28 cellular contexts compared by ENCODE assay signal in the genomic region with DNA sequence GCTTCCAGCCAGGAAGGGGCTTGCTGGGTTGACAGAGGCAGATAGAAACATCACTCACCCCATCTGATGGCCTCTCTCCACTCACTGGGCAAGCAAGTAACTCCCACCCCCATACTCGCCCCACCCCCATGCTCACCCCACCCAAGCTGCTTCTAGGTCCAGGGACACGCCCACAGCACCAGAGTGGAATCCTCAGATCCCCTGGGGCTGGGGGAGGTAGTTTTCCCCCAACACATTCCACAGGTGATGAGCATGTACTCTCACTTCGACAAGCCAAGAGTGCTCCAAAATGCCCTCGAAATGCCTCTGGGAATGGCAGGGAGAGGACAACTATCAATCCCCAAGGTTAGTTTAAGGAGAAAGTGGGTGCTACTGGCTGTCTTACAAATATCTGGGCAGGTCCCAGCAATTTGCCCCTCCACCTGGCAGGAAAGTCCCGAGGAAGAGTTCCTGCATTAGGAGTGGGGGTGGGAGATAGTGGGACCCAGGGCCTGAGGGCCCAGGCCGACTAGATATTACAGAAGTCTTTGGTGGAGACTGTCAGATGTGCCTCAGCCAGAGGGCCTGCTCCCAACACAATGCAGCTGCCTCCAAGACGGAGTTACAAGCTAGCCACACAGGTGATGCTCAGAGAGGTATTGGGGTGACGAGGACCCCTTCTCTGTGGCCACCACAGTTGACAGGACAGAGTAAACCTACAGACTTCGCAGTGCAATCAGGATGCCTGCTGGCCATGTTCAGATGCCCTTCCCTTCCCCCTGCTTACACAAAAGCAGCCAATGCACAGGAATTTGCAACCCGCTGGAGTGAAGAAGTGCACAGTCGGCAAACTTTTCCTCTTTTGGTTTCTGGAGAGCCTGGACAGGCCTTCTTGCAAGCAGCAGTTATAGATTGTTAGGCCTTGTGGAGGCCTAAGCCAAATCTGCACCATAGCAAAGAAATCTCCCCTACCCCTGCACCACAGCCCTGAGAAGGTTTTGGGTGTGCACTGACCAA. TPM values are rescaled to one million over a fixed set of nuclear protein-coding genes. Genes with fewer than 3 reads are reported as not detected.
DNase-seq lines count a peak whose midpoint lies in the region; ATAC-seq and TF ChIP-seq lines count a peak whose summit lies in the region.
"Had no signal": no experiment of that assay in that cellular context is flagged by ENCODE, and none has a peak within 500 bp of the region (broad histone marks: within the 10 kb centered on the region; RNA-seq: fewer than 3 reads in every experiment).

No MANE protein-coding gene starts in this region.

- H3K4ac ChIP-seq in neuronal stem cell (ENCODE audit: low read length), result no peak overlapping the region

- H3K4me2 ChIP-seq in neuronal stem cell (ENCODE audit: insufficient read depth, low read length, poor library complexity, severe bottlenecking), result no peak overlapping the region
- H3K4me2 ChIP-seq: SK-N-SH had no signal

- no peak overlapping the region for H3K27ac ChIP-seq in CD8-positive, alpha-beta T cell (ENCODE audit: low read depth, low read length)
- H3K27ac ChIP-seq in endodermal cell (ENCODE audit: low read depth, low read length), result no peak overlapping the region
- no peak overlapping the region for H3K27ac ChIP-seq in neuronal stem cell (replicated peaks; ENCODE audit: low read length)
- H3K27ac ChIP-seq: brain microvascular endothelial cell, lower lobe of right lung, neutrophil, psoas muscle, thyroid gland had no signal

- peaks cover 15% of the 10 kb centered on the region for H3K4me1 Mint-ChIP-seq in activated T-cell treated with anti-CD3 and anti-CD28 coated beads, Interleukin-2, amount 50 U/mL, for 24 hours (ENCODE audit: low read depth)
- peaks cover 18% of the 10 kb centered on the region for H3K4me1 Mint-ChIP-seq in CD8-positive, alpha-beta T cell (ENCODE audit: low read depth)
- peaks cover 5% of the 10 kb centered on the region for H3K4me1 Mint-ChIP-seq in endodermal cell
- peaks cover 7% of the 10 kb centered on the region for H3K4me1 Mint-ChIP-seq in activated CD4-positive, alpha-beta T cell treated with anti-CD3 and anti-CD28 coated beads for 36 hours

- no peak overlapping the region for H4K91ac ChIP-seq in neuronal stem cell (ENCODE audit: low read depth, low read length, poor library complexity)

- no peak overlapping the region for H4K8ac ChIP-seq in neuronal stem cell (ENCODE audit: low read depth, low read length)

- peak overlapping the region; percentile 61 for H2BK5ac ChIP-seq in neuronal stem cell (ENCODE audit: low read length)

- no peak overlapping the region for H3K4me3 ChIP-seq in CD8-positive, alpha-beta T cell (ENCODE audit: low read depth, low read length)
- H3K4me3 ChIP-seq in endodermal cell (ENCODE audit: low read length) (no peak overlapping the region), neuronal stem cell (ENCODE audit: low read length in 2 of 2) (no peak overlapping the region)
- H3K4me3 ChIP-seq: lower lobe of right lung, psoas muscle, thyroid gland had no signal

- H3K27ac Mint-ChIP-seq in activated T-cell treated with anti-CD3 and anti-CD28 coated beads, Interleukin-2, amount 50 U/mL, for 24 hours, result no peak overlapping the region
- no peak overlapping the region for H3K27ac Mint-ChIP-seq in CD8-positive, alpha-beta T cell
- H3K27ac Mint-ChIP-seq in endodermal cell, result no peak overlapping the region
- H3K27ac Mint-ChIP-seq in activated CD4-positive, alpha-beta T cell treated with anti-CD3 and anti-CD28 coated beads for 36 hours, result no peak overlapping the region
- H3K27ac Mint-ChIP-seq: activated CD4-positive, alpha-beta T cell treated with anti-CD3 and anti-CD28 coated beads, Interleukin-2, amount 10 ng/mL, durations not matched to agents 24 days and 14 days; stimulated activated naive CD8-positive, alpha-beta T cell treated with anti-CD3 and anti-CD28 coated beads, Interleukin-15, amount 100 ng/mL, for 72 hours; T-helper 1 cell treated with Interleukin-12 subunit alpha and Interleukin-12 subunit beta and Interleukin-4 antibody, amounts not matched to agents 30 μg/mL and 1 μg/mL, for 36 hours had no signal

- no peak overlapping the region for H3K9ac ChIP-seq in endodermal cell (ENCODE audit: extremely low read depth, low read length, poor library complexity, severe bottlenecking)
- no peak overlapping the region for H3K9ac ChIP-seq in neuronal stem cell (ENCODE audit: low read depth, low read length, poor library complexity)
- H3K9ac ChIP-seq: SK-N-SH had no signal

- H3K36me3 ChIP-seq in CD8-positive, alpha-beta T cell (ENCODE audit: insufficient read depth, low read length), result no peaks in the 10 kb centered on the region
- H3K36me3 ChIP-seq in endodermal cell (ENCODE audit: control insufficient read depth, insufficient read depth, low read length), result no peaks in the 10 kb centered on the region
- H3K36me3 ChIP-seq in neuronal stem cell (replicated peaks in 1 of 2; ENCODE audit: control insufficient read depth in 2 of 2, insufficient read depth in 2 of 2, low read length in 2 of 2), result no peaks in the 10 kb centered on the region
- H3K36me3 ChIP-seq: brain microvascular endothelial cell, lower lobe of right lung, neutrophil, thyroid gland had no signal

- peak overlapping the region; percentile 64 for H2AK5ac ChIP-seq in neuronal stem cell (ENCODE audit: low read depth, low read length)

- no peak for TF ChIP-seq CTCF in CD8-positive, alpha-beta T cell (IDR thresholded peaks at IDR 0.05)
- TF ChIP-seq CTCF in endodermal cell (conservative IDR thresholded peaks at IDR 0.05), result no peak

- no peak overlapping the region for H2AFZ ChIP-seq in neuronal stem cell (ENCODE audit: low read length)

- peaks cover 17% of the 10 kb centered on the region for H3K27me3 ChIP-seq in CD8-positive, alpha-beta T cell (ENCODE audit: insufficient read depth, low read length)
- H3K27me3 ChIP-seq in endodermal cell (ENCODE audit: control insufficient read depth, insufficient read depth, low read length, poor library complexity, severe bottlenecking), result peaks cover 97% of the 10 kb centered on the region
- H3K27me3 ChIP-seq in neuronal stem cell (ENCODE audit: control insufficient read depth in 3 of 3, insufficient read depth in 3 of 3, low read depth in 1 of 3, low read length in 3 of 3), result peaks cover 0 to 86% (median 32%) of the 10 kb centered on the region in 3 experiments

- peak overlapping the region; percentile 56 for H2BK15ac ChIP-seq in neuronal stem cell (ENCODE audit: low read length)

- WGBS in endodermal cell (ENCODE audit: insufficient coverage in 1 of 2, insufficient read length in 1 of 2), 2 experiments, result 85 to 93% methylated on average over 7 to 10 of the region's 11 CpGs
- WGBS in neuronal stem cell (ENCODE audit: extremely low coverage in 2 of 2, insufficient read length in 2 of 2, insufficient replicate concordance in 1 of 2), 2 donors, result no CpG with 5 or more reads among the region's 11 CpGs

- peak overlapping the region; percentile 87 for H3K18ac ChIP-seq in neuronal stem cell (ENCODE audit: low read length)

- H3K27me3 Mint-ChIP-seq in activated T-cell treated with anti-CD3 and anti-CD28 coated beads, Interleukin-2, amount 50 U/mL, for 24 hours, result peaks cover 90% of the 10 kb centered on the region
- H3K27me3 Mint-ChIP-seq in CD8-positive, alpha-beta T cell (ENCODE audit: low read depth), result peaks cover 65% of the 10 kb centered on the region
- H3K27me3 Mint-ChIP-seq in endodermal cell (ENCODE audit: insufficient read depth), result peaks cover 93% of the 10 kb centered on the region
- peaks cover 67% of the 10 kb centered on the region for H3K27me3 Mint-ChIP-seq in activated CD4-positive, alpha-beta T cell treated with anti-CD3 and anti-CD28 coated beads for 36 hours

- no peak for ATAC-seq in CD8-positive, alpha-beta T cell
- no peak for ATAC-seq in activated CD4-positive, alpha-beta T cell treated with anti-CD3 and anti-CD28 coated beads for 36 hours
- ATAC-seq: lower lobe of right lung; psoas muscle; stimulated activated naive CD8-positive, alpha-beta T cell treated with anti-CD3 and anti-CD28 coated beads, Interleukin-15, amount 100 ng/mL, for 72 hours had no signal

- DNase-seq in activated T-cell treated with anti-CD3 and anti-CD28 coated beads, Interleukin-2, amount 50 U/mL, for 24 hours, result peak; percentile 20
- DNase-seq in activated T-cell treated with anti-CD3 and anti-CD28 coated beads for 4 hours (no peak), endodermal cell (peak; percentile 36), neuronal stem cell (ENCODE audit: low spot score) (no peak), COR-L47 (lab: John Stamatoyannopoulos, UW) (no peak), D341Med (ENCODE audit: low spot score) (no peak)
- no peak for DNase-seq in CD8-positive, alpha-beta T cell
- no peak for DNase-seq in activated CD4-positive, alpha-beta T cell treated with anti-CD3 and anti-CD28 coated beads for 36 hours
- DNase-seq: activated CD4-positive, alpha-beta T cell treated with anti-CD3 and anti-CD28 coated beads, Interleukin-2, amount 10 ng/mL, durations not matched to agents 24 days and 14 days; brain microvascular endothelial cell; effector CD4-positive, alpha-beta T cell; GDM1; GOT3; MV-4-11; NCI-H446; NCI-H774; psoas muscle; stimulated activated naive CD8-positive, alpha-beta T cell treated with anti-CD3 and anti-CD28 coated beads, Interleukin-15, amount 100 ng/mL, for 72 hours; thyroid gland had no signal

- peaks cover 11% of the 10 kb centered on the region for H3K4me1 ChIP-seq in CD8-positive, alpha-beta T cell (ENCODE audit: insufficient read depth, low read length)
- H3K4me1 ChIP-seq in endodermal cell (ENCODE audit: control insufficient read depth, insufficient read depth, low read length), result peaks cover 3% of the 10 kb centered on the region
- H3K4me1 ChIP-seq in neuronal stem cell (ENCODE audit: control insufficient read depth in 2 of 2, insufficient read depth in 1 of 2, low read depth in 1 of 2, low read length in 2 of 2), result peaks cover 9 to 47% of the 10 kb centered on the region in 2 donors

- no peaks in the 10 kb centered on the region for H3K9me3 Mint-ChIP-seq in activated T-cell treated with anti-CD3 and anti-CD28 coated beads, Interleukin-2, amount 50 U/mL, for 24 hours
- no peaks in the 10 kb centered on the region for H3K9me3 Mint-ChIP-seq in CD8-positive, alpha-beta T cell
- H3K9me3 Mint-ChIP-seq in endodermal cell, result no peaks in the 10 kb centered on the region
- H3K9me3 Mint-ChIP-seq in activated CD4-positive, alpha-beta T cell treated with anti-CD3 and anti-CD28 coated beads for 36 hours (ENCODE audit: low read depth), result no peaks in the 10 kb centered on the region
- H3K9me3 Mint-ChIP-seq: activated CD4-positive, alpha-beta T cell treated with anti-CD3 and anti-CD28 coated beads, Interleukin-2, amount 10 ng/mL, durations not matched to agents 24 days and 14 days; stimulated activated naive CD8-positive, alpha-beta T cell treated with anti-CD3 and anti-CD28 coated beads, Interleukin-15, amount 100 ng/mL, for 72 hours; T-helper 1 cell treated with Interleukin-12 subunit alpha and Interleukin-12 subunit beta and Interleukin-4 antibody, amounts not matched to agents 30 μg/mL and 1 μg/mL, for 36 hours had no signal

- no peak overlapping the region for H3K4me3 Mint-ChIP-seq in activated T-cell treated with anti-CD3 and anti-CD28 coated beads, Interleukin-2, amount 50 U/mL, for 24 hours
- peak overlapping the region; percentile 51 for H3K4me3 Mint-ChIP-seq in CD8-positive, alpha-beta T cell
- H3K4me3 Mint-ChIP-seq in endodermal cell, result no peak overlapping the region
- H3K4me3 Mint-ChIP-seq in activated CD4-positive, alpha-beta T cell treated with anti-CD3 and anti-CD28 coated beads for 36 hours, result no peak overlapping the region
- H3K4me3 Mint-ChIP-seq: stimulated activated naive CD8-positive, alpha-beta T cell treated with anti-CD3 and anti-CD28 coated beads, Interleukin-15, amount 100 ng/mL, for 72 hours; T-helper 1 cell treated with Interleukin-12 subunit alpha and Interleukin-12 subunit beta and Interleukin-4 antibody, amounts not matched to agents 30 μg/mL and 1 μg/mL, for 36 hours had no signal

- CTCF ChIA-PET in CD8-positive, alpha-beta T cell (lab: Charles Lee), result no interaction called here
- CTCF ChIA-PET in activated CD4-positive, alpha-beta T cell treated with anti-CD3 and anti-CD28 coated beads for 36 hours (lab: Charles Lee), result interaction anchor here (0.9 to 4.1 kb wide), 3 partner anchors 13 to 19 kb away, joined by 3 to 45 read pairs (median 3); no protein-coding TSS in a partner anchor

- H2BK12ac ChIP-seq in neuronal stem cell (ENCODE audit: low read length), result no peak overlapping the region

- no peaks in the 10 kb centered on the region for H3K9me3 ChIP-seq in CD8-positive, alpha-beta T cell (ENCODE audit: low read length)
- H3K9me3 ChIP-seq in endodermal cell (ENCODE audit: control insufficient read depth, low read length) (no peaks in the 10 kb centered on the region), neuronal stem cell (replicated peaks in 1 of 2; ENCODE audit: control insufficient read depth in 2 of 2, insufficient read depth in 1 of 2, low read depth in 1 of 2, low read length in 2 of 2) (no peaks in the 10 kb centered on the region)
- H3K9me3 ChIP-seq: lower lobe of right lung, neutrophil, psoas muscle, SK-N-SH, thyroid gland had no signal

- peak overlapping the region; percentile 73 for H2BK120ac ChIP-seq in neuronal stem cell (ENCODE audit: low read depth, low read length)

- no peak overlapping the region for H3K14ac ChIP-seq in neuronal stem cell (ENCODE audit: low read length)

- H3K79me1 ChIP-seq in neuronal stem cell (ENCODE audit: low read depth, low read length), result peaks cover 7% of the 10 kb centered on the region

- POLR2A ChIA-PET in CD8-positive, alpha-beta T cell (lab: Charles Lee), result no interaction called here
- POLR2A ChIA-PET in activated CD4-positive, alpha-beta T cell treated with anti-CD3 and anti-CD28 coated beads for 36 hours (lab: Charles Lee), result no interaction called here

- peak overlapping the region; percentile 38 for H3K23ac ChIP-seq in neuronal stem cell (ENCODE audit: low read depth, low read length, poor library complexity)

- no peaks in the 10 kb centered on the region for H3K36me3 Mint-ChIP-seq in activated T-cell treated with anti-CD3 and anti-CD28 coated beads, Interleukin-2, amount 50 U/mL, for 24 hours (ENCODE audit: low read depth)
- H3K36me3 Mint-ChIP-seq in CD8-positive, alpha-beta T cell, result no peaks in the 10 kb centered on the region
- no peaks in the 10 kb centered on the region for H3K36me3 Mint-ChIP-seq in endodermal cell (ENCODE audit: low read depth)
- no peaks in the 10 kb centered on the region for H3K36me3 Mint-ChIP-seq in activated CD4-positive, alpha-beta T cell treated with anti-CD3 and anti-CD28 coated beads for 36 hours (ENCODE audit: low read depth)

- intact Hi-C loops in CD8-positive, alpha-beta T cell (cut with DNase I, micrococcal nuclease), result loop anchor here in 1 of 2 experiments (10.0 kb wide), 1 partner anchor 262 kb away; no protein-coding TSS in a partner anchor
- intact Hi-C loops in activated CD4-positive, alpha-beta T cell treated with anti-CD3 and anti-CD28 coated beads for 36 hours (cut with DNase I, micrococcal nuclease), result no loop called here

RNA-seq across cellular contexts. Expression of a gene that starts 2.9 kb away (rescaled TPM):
- not detected for total RNA-seq in CD8-positive, alpha-beta T cell
- total RNA-seq in endodermal cell, result under 1 TPM in 1 of 2 donors, not detected in 1; 0.46 TPM
- 2.6 TPM for polyA plus RNA-seq in endodermal cell (2013, experiment 1 of 2)
- 2.6 TPM for polyA plus RNA-seq in endodermal cell (2013, experiment 2 of 2)
- 9.9 TPM for polyA plus RNA-seq in neuronal stem cell (2013, experiment 1 of 2)
- 9.4 TPM for polyA plus RNA-seq in neuronal stem cell (2013, experiment 2 of 2)
- not detected for total RNA-seq in activated CD4-positive, alpha-beta T cell treated with anti-CD3 and anti-CD28 coated beads for 36 hours
- total RNA-seq: A673; activated CD4-positive, alpha-beta T cell treated with anti-CD3 and anti-CD28 coated beads, Interleukin-2, amount 10 ng/mL, durations not matched to agents 24 days and 14 days; epithelial cell of proximal tubule; LHCN-M2; lower lobe of right lung; mucosa of gallbladder; skeletal muscle tissue had no signal

Comparison
In these comparisons a context has a peak if more than half of its experiments do, and no peak if none do; other contexts are left out.
1. DNase-seq: peak in activated T-cell treated with anti-CD3 and anti-CD28 coated beads, Interleukin-2, amount 50 U/mL, for 24 hours (single experiment) and endodermal cell (single experiment); none in activated T-cell treated with anti-CD3 and anti-CD28 coated beads for 4 hours (single experiment), CD8-positive, alpha-beta T cell (0 of 7), neuronal stem cell (single experiment), COR-L47 (single experiment), D341Med (single experiment) and activated CD4-positive, alpha-beta T cell treated with anti-CD3 and anti-CD28 coated beads for 36 hours (single experiment).